8 cellular contexts compared by ENCODE assay signal in genomic region chr7:151059362-151060112, GRCh38. TPM values are rescaled to one million over a fixed set of nuclear protein-coding genes. Genes with fewer than 3 reads are reported as not detected.
DNase-seq lines count a peak whose midpoint lies in the region; ATAC-seq, FAIRE-seq and TF ChIP-seq lines count a peak whose summit lies in the region.

A gene with protein sequence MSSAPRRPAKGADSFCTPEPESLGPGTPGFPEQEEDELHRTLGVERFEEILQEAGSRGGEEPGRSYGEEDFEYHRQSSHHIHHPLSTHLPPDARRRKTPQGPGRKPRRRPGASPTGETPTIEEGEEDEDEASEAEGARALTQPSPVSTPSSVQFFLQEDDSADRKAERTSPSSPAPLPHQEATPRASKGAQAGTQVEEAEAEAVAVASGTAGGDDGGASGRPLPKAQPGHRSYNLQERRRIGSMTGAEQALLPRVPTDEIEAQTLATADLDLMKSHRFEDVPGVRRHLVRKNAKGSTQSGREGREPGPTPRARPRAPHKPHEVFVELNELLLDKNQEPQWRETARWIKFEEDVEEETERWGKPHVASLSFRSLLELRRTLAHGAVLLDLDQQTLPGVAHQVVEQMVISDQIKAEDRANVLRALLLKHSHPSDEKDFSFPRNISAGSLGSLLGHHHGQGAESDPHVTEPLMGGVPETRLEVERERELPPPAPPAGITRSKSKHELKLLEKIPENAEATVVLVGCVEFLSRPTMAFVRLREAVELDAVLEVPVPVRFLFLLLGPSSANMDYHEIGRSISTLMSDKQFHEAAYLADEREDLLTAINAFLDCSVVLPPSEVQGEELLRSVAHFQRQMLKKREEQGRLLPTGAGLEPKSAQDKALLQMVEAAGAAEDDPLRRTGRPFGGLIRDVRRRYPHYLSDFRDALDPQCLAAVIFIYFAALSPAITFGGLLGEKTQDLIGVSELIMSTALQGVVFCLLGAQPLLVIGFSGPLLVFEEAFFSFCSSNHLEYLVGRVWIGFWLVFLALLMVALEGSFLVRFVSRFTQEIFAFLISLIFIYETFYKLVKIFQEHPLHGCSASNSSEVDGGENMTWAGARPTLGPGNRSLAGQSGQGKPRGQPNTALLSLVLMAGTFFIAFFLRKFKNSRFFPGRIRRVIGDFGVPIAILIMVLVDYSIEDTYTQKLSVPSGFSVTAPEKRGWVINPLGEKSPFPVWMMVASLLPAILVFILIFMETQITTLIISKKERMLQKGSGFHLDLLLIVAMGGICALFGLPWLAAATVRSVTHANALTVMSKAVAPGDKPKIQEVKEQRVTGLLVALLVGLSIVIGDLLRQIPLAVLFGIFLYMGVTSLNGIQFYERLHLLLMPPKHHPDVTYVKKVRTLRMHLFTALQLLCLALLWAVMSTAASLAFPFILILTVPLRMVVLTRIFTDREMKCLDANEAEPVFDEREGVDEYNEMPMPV (plus strand): TSS chr7:151059589. CDS start chr7:151061988, 2,399 bp downstream.

- H3K4me1 ChIP-seq in effector memory CD4-positive, alpha-beta T cell (ENCODE audit: control insufficient read depth, insufficient read depth, low read length, poor library complexity, severe bottlenecking) = peaks cover 29% of the 10 kb centered on the region

- POLR2A ChIA-PET in activated CD8-positive, alpha-beta memory T cell treated with anti-CD3 and anti-CD28 coated beads for 36 hours (lab: Charles Lee) = interaction anchor here (0.6 to 1.2 kb wide), 4 partner anchors 9 to 40 kb away, joined by 3 to 4 read pairs (median 3); no protein-coding TSS in a partner anchor

- H3K4me3 ChIP-seq in effector memory CD4-positive, alpha-beta T cell (ENCODE audit: insufficient read depth, low read depth, low read length, poor library complexity, severe bottlenecking) = peak within 1 kb of the TSS; percentile 66

- CTCF ChIA-PET in activated CD8-positive, alpha-beta memory T cell treated with anti-CD3 and anti-CD28 coated beads for 36 hours (lab: Charles Lee) = interaction anchor here (1.0 to 2.4 kb wide), 6 partner anchors 9 to 110 kb away, joined by 3 to 7 read pairs (median 3); partner anchors contain the start of genes AGAP3 and FASTK

- peaks cover 10% of the 10 kb centered on the region for H3K36me3 ChIP-seq in effector memory CD4-positive, alpha-beta T cell (ENCODE audit: control insufficient read depth, insufficient read depth, low read length)

- peak; percentile 41 for TF ChIP-seq CTCF in 22Rv1 (IDR thresholded peaks at IDR 0.05)

- peak; percentile 96 for DNase-seq in GM12892 (ENCODE audit: insufficient read length)
- DNase-seq in NCI-H748 treated with DMSO at 0.1 percent for 48 hours (lab: John Stamatoyannopoulos, UW) = peak; percentile 39
- DNase-seq in effector memory CD4-positive, alpha-beta T cell = peak; percentile 32 to 56 (median 53)
- peak; percentile 90 for DNase-seq in medulla oblongata (ENCODE audit: extremely low spot score)
- DNase-seq in stimulated activated CD8-positive, alpha-beta memory T cell treated with anti-CD3 and anti-CD28 coated beads, Interleukin-12 subunit alpha, Interleukin-12 subunit beta, amount 100 ng/mL, for 4 hours (ENCODE audit: low read depth) = peak; percentile 69

- peak; percentile 31 for ATAC-seq in HG03045 (IDR thresholded peaks at IDR 0.05; ENCODE audit: unreplicated experiment)

- no peaks in the 10 kb centered on the region for H3K27me3 ChIP-seq in effector memory CD4-positive, alpha-beta T cell (replicated peaks; ENCODE audit: control insufficient read depth, insufficient read depth, low read length, poor library complexity, severe bottlenecking)

- TF ChIP-seq POLR2A in GM12892 (IDR thresholded peaks at IDR 0.05; ENCODE audit: low read depth, low read length) = peak; percentile 35; the same call in 1 of the 2 replicates

- H3K9me3 ChIP-seq in effector memory CD4-positive, alpha-beta T cell (ENCODE audit: control insufficient read depth, low read length) = no peaks in the 10 kb centered on the region

- H3K27ac ChIP-seq in 22Rv1 = peak within 1 kb of the TSS; percentile 96
- peak within 1 kb of the TSS; percentile 77 for H3K27ac ChIP-seq in effector memory CD4-positive, alpha-beta T cell (ENCODE audit: insufficient read depth, low read length, poor library complexity, severe bottlenecking)

- peak; percentile 86 for FAIRE-seq in GM12892 (lab: Jason Lieb, UNC)

RNA-seq across cellular contexts. Expression of the gene that starts here (rescaled TPM):
- polyA plus RNA-seq in GM12892 (2012; ENCODE audit: missing spikeins) = 38.7 TPM
- total RNA-seq in activated CD8-positive, alpha-beta memory T cell treated with anti-CD3 and anti-CD28 coated beads for 36 hours = 100 to 1,000 TPM; 118 to 120 TPM

Comparison
In these comparisons a context has a peak if more than half of its experiments do, and no peak if none do; other contexts are left out.
1. Peak in every context shown above with its lines: DNase-seq, ATAC-seq, H3K4me3 ChIP-seq and H3K27ac ChIP-seq.
2. DNase-seq: peak in every context shown above with its lines; median percentile 96 in GM12892; 90 in medulla oblongata; 69 in stimulated activated CD8-positive, alpha-beta memory T cell treated with anti-CD3 and anti-CD28 coated beads, Interleukin-12 subunit alpha, Interleukin-12 subunit beta, amount 100 ng/mL, for 4 hours; 53 in effector memory CD4-positive, alpha-beta T cell; 39 in NCI-H748 treated with DMSO at 0.1 percent for 48 hours.